ENCODE assay signal across 7 cellular contexts in the genomic region with DNA sequence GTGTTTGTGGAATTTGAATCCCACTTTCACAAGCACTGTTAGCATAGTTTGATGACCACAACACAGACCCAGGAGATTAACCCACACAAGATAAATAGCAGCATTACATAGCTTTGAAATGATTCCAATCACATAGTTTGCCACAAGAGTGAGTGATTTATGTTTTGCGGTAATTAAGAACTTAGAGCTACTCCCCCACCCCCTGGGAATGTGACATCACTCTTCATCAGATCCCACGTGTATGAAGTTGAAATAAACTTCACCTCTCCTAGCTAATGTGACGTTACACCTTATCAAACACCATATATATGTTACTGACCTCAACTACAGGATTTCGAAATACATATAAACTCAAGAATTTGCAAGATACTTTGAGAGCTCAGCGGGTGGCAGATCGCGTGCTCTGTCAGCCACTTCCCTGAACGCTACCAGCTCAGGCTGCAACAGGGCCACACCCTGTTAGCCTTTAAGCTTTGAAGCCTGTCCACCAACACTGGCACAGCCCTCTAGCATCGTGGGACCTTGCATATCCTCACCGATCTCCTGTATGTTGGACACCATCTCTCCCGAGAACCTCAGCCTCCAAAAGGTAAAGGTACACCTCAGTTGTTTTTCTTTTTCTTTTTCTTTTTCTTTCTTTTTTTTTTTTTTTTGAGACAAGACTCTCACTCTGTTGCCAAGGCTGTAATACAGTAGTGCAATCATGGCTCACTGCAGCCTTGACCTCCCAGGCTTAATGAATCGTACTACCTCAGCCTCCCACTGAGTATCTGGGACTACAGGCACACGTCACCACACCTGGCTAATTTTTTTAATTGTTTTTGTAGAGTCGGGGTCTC. TPM values are rescaled to one million over a fixed set of nuclear protein-coding genes. Genes with fewer than 3 reads are reported as not detected.
A peak's percentile ranks its signal among the peaks of the same experiment; 100 is the strongest.
DNase-seq lines count a peak whose midpoint lies in the region; ATAC-seq, FAIRE-seq and TF ChIP-seq lines count a peak whose summit lies in the region.

No MANE protein-coding gene starts in this region.

- H3K27me3 Mint-ChIP-seq in brain, result peaks cover 8% of the 10 kb centered on the region
- H3K27me3 Mint-ChIP-seq in naive thymus-derived CD8-positive, alpha-beta T cell, result peaks cover 0 to 2% (median 0%) of the 10 kb centered on the region in 5 donors

- no peak for TF ChIP-seq POLR2A in GM12892 (IDR thresholded peaks at IDR 0.05; ENCODE audit: low read depth, low read length)

- ATAC-seq in naive thymus-derived CD8-positive, alpha-beta T cell, result no peak
- ATAC-seq in GM21529 (IDR thresholded peaks at IDR 0.05; ENCODE audit: unreplicated experiment), result no peak

- peak overlapping the region in 4 of 5 experiments; percentile 28 to 76 (median 74) for H3K27ac Mint-ChIP-seq in brain
- H3K27ac Mint-ChIP-seq in naive thymus-derived CD8-positive, alpha-beta T cell, result peak overlapping the region in 9 of 10 donors; percentile 2 to 87 (median 54)

- H3K4me1 Mint-ChIP-seq in brain, result peaks cover 44% of the 10 kb centered on the region
- H3K4me1 Mint-ChIP-seq in naive thymus-derived CD8-positive, alpha-beta T cell, result peaks cover 6 to 43% (median 29%) of the 10 kb centered on the region in 4 donors

- no peaks in the 10 kb centered on the region for H3K36me3 Mint-ChIP-seq in brain
- H3K36me3 Mint-ChIP-seq in naive thymus-derived CD8-positive, alpha-beta T cell, result peaks cover 0 to 3% (median 0%) of the 10 kb centered on the region in 3 donors

- peak overlapping the region; percentile 55 to 86 (median 78) for H3K4me3 Mint-ChIP-seq in brain
- peak overlapping the region; percentile 19 to 80 (median 50) for H3K4me3 Mint-ChIP-seq in naive thymus-derived CD8-positive, alpha-beta T cell

- DNase-seq in GM12892 (ENCODE audit: insufficient read length) (no peak), NCI-H2227 treated with DMSO at 0.1 percent for 48 hours (lab: John Stamatoyannopoulos, UW) (peak; percentile 30), NCI-H524 treated with DMSO at 0.1 percent for 48 hours (lab: John Stamatoyannopoulos, UW) (no peak)
- peak in 1 of 10 donors; percentile 1 for DNase-seq in naive thymus-derived CD8-positive, alpha-beta T cell
- DNase-seq in stimulated activated CD4-positive, alpha-beta T cell treated with anti-CD3 and anti-CD28 coated beads, Interleukin-4, amount 100 ng/mL, for 24 hours, result no peak

- no peaks in the 10 kb centered on the region for H3K9me3 Mint-ChIP-seq in brain
- H3K9me3 Mint-ChIP-seq in naive thymus-derived CD8-positive, alpha-beta T cell, result no peaks in the 10 kb centered on the region

- peak; percentile 64 for FAIRE-seq in GM12892 (lab: Jason Lieb, UNC)

- POLR2A ChIA-PET in naive thymus-derived CD8-positive, alpha-beta T cell (lab: Charles Lee), result interaction anchor here (0.7 to 1.2 kb wide), 2 partner anchors 20 to 1763 kb away, joined by 4 read pairs; partner anchors contain the start of genes HNRNPK and RMI1

- TF ChIP-seq CTCF in brain (conservative IDR thresholded peaks at IDR 0.05), result no peak

RNA-seq across cellular contexts. Expression of gene AGTPBP1, which starts 1.8 kb away (rescaled TPM):
- 18.6 TPM for polyA plus RNA-seq in GM12892 (2012; ENCODE audit: missing spikeins)
- polyA plus RNA-seq in brain (ENCODE audit: insufficient read depth, low read depth, low replicate concordance), result 16.8 TPM
- 10 to 100 TPM; 65.9 to 67.8 TPM for total RNA-seq in naive thymus-derived CD8-positive, alpha-beta T cell
- 10 to 100 TPM; 24.8 to 46.3 (median 25.0) TPM for polyA plus RNA-seq in naive thymus-derived CD8-positive, alpha-beta T cell
